ENCODE assay signal across 12 cellular contexts in genomic region chr17:18951941-18952842, GRCh38. TPM values are rescaled to one million over a fixed set of nuclear protein-coding genes. Genes with fewer than 3 reads are reported as not detected.
DNase-seq lines count a peak whose midpoint lies in the region; ATAC-seq and TF ChIP-seq lines count a peak whose summit lies in the region.
"Had no signal": no experiment of that assay in that cellular context is flagged by ENCODE, and none has a peak within 500 bp of the region (broad histone marks: within the 10 kb centered on the region; RNA-seq: fewer than 3 reads in every experiment).

Gene SLC5A10, plus strand, starts transcription at chr17:18952165. Its CDS starts 41 bp downstream, at chr17:18952206.

- no peaks in the 10 kb centered on the region for H3K27me3 Mint-ChIP-seq in glutamatergic neuron (ENCODE audit: unreplicated experiment)

- DNase-seq in Right ventricle myocardium inferior (ENCODE audit: missing footprints), result peak; percentile 50
- DNase-seq in left cardiac atrium, result no peak
- DNase-seq in SK-N-DZ (ENCODE audit: low spot score), result peak; percentile 36
- DNase-seq in glutamatergic neuron, result no peak
- no peak for DNase-seq in smooth muscle cell (lab: John Stamatoyannopoulos, UW; ENCODE audit: unreplicated experiment)
- no peak for DNase-seq in NCI-H510A (lab: John Stamatoyannopoulos, UW)
- DNase-seq in activated CD4-positive, alpha-beta T cell treated with anti-CD3 and anti-CD28 coated beads for 48 hours, result no peak
- DNase-seq in MG63, result no peak
- DNase-seq: C1 segment of cervical spinal cord, trophoblast cell had no signal

- no peaks in the 10 kb centered on the region for H3K36me3 ChIP-seq in smooth muscle cell (ENCODE audit: low read depth)
- H3K36me3 ChIP-seq in MG63, result no peaks in the 10 kb centered on the region

- no peaks in the 10 kb centered on the region for H3K36me3 Mint-ChIP-seq in glutamatergic neuron (ENCODE audit: unreplicated experiment)
- H3K36me3 Mint-ChIP-seq: memory B cell had no signal

- 93% methylated on average over 17 of the region's 17 CpGs for WGBS in smooth muscle cell (ENCODE audit: low lambda C conversion rate)

- H3K9ac ChIP-seq in smooth muscle cell (ENCODE audit: low read depth), result no peak within 1 kb of the TSS

- H3K4me3 ChIP-seq in smooth muscle cell (no peak within 1 kb of the TSS), MG63 (no peak within 1 kb of the TSS)

- H4K20me1 ChIP-seq in smooth muscle cell (ENCODE audit: low read depth), result no peaks in the 10 kb centered on the region

- TF ChIP-seq CTCF in glutamatergic neuron (IDR thresholded peaks at IDR 0.05; ENCODE audit: partially characterized antibody, unreplicated experiment) (peak; percentile 17), smooth muscle cell (IDR thresholded peaks at IDR 0.05; ENCODE audit: borderline replicate concordance, insufficient read depth, poor library complexity, severe bottlenecking) (peak; percentile 12)

- H3K9me3 ChIP-seq in smooth muscle cell (replicated peaks; ENCODE audit: low read depth) (no peaks in the 10 kb centered on the region), MG63 (no peaks in the 10 kb centered on the region)

- H3K27me3 ChIP-seq in smooth muscle cell (ENCODE audit: low read depth), result no peaks in the 10 kb centered on the region
- H3K27me3 ChIP-seq in MG63, result no peaks in the 10 kb centered on the region

- H3K4me2 ChIP-seq in smooth muscle cell, result no peak within 1 kb of the TSS

- no peak within 1 kb of the TSS for H3K27ac Mint-ChIP-seq in glutamatergic neuron (ENCODE audit: unreplicated experiment)
- H3K27ac Mint-ChIP-seq: memory B cell had no signal

- H3K9me3 Mint-ChIP-seq in glutamatergic neuron (ENCODE audit: unreplicated experiment), result peaks cover 5% of the 10 kb centered on the region
- H3K9me3 Mint-ChIP-seq: memory B cell had no signal

- H3K4me1 ChIP-seq in smooth muscle cell (ENCODE audit: low read depth), result no peaks in the 10 kb centered on the region

- no peak within 1 kb of the TSS for H3K27ac ChIP-seq in smooth muscle cell (ENCODE audit: low read depth)

- no peak within 1 kb of the TSS for H3K4me3 Mint-ChIP-seq in glutamatergic neuron (ENCODE audit: unreplicated experiment)
- H3K4me3 Mint-ChIP-seq: memory B cell had no signal

- no peaks in the 10 kb centered on the region for H3K4me1 Mint-ChIP-seq in glutamatergic neuron (ENCODE audit: low read depth, unreplicated experiment)

- ATAC-seq in Right ventricle myocardium inferior (no peak), left cardiac atrium (no peak)
- ATAC-seq: esophagus mucosa had no signal

- no peaks in the 10 kb centered on the region for H3F3A ChIP-seq in smooth muscle cell (ENCODE audit: low read depth)

- H3K79me2 ChIP-seq in smooth muscle cell (ENCODE audit: low read depth), result no peaks in the 10 kb centered on the region

- intact Hi-C loops in Right ventricle myocardium inferior (cut with DNase I) (no loop called here), left cardiac atrium (cut with DNase I) (no loop called here)

- no peak within 1 kb of the TSS for H2AFZ ChIP-seq in smooth muscle cell (ENCODE audit: low read depth)

RNA-seq across cellular contexts. Expression of gene SLC5A10, which starts in this region (rescaled TPM):
- total RNA-seq in Right ventricle myocardium inferior, result not detected
- under 1 TPM; 0.26 to 0.27 TPM for total RNA-seq in left cardiac atrium
- 0.51 TPM in 1 of 2 replicates, not detected in the other for polyA plus RNA-seq in SK-N-DZ (2014; cell fraction: cytosol; rRNA removed)
- 0.09 TPM in 1 of 2 replicates, not detected in the other for polyA plus RNA-seq in SK-N-DZ (2014; cell fraction: nucleus; rRNA removed)
- not detected for total RNA-seq in glutamatergic neuron (ENCODE audit: unreplicated experiment)
- not detected in 2 replicates for total RNA-seq in smooth muscle cell
- not detected in 2 replicates for polyA plus RNA-seq in smooth muscle cell
- total RNA-seq in MG63 (2014; rRNA removed; shearing (Covaris generic); ENCODE audit: low replicate concordance), result not detected in 2 replicates

Comparison
In these comparisons a context has a peak if more than half of its experiments do, and no peak if none do; other contexts are left out.
1. Peak in DNase-seq in Right ventricle myocardium inferior; RNA of the gene not detected or under 1 TPM.